In the genomic region with DNA sequence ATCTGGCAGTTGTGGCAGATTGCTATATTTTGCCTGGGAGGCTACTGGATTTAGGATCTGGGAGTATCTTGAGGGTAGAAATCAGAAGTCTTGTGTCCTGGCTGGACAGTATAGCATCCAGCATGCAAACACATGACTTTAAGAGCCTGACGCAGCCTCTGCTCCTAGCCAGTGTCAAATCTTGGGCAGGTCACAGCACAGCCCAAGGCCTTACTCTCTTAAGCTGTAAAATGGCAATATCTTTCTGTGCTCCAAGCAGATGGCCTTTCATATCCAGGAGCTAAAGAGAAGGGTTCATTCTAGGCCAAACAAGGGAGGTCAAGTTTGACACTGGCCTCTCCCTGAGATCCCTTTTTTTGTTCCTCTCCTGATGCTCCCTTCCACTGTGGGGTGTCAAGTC, we compare ENCODE assay signal across 22 cellular contexts.
"Had no signal": no experiment of that assay in that cellular context is flagged by ENCODE, and none has a peak within 500 bp of the region (broad histone marks: within the 10 kb centered on the region; RNA-seq: fewer than 3 reads in every experiment).

No MANE protein-coding gene starts in this region.

- DNase-seq: activated CD4-positive, alpha-beta T cell treated with anti-CD3 and anti-CD28 coated beads for 1 hour; activated CD4-positive, alpha-beta T cell treated with anti-CD3 and anti-CD28 coated beads, Interleukin-2, amount 50 U/mL, for 1 hour; activated CD8-positive, alpha-beta T cell treated with anti-CD3 and anti-CD28 coated beads, Interleukin-2, amount 10 ng/mL, durations not matched to agents 7 days and 5 days; activated gamma-delta T cell; aorta; brain microvascular endothelial cell; effector memory CD8-positive, alpha-beta T cell; esophagus squamous epithelium; heart right ventricle; left lung; mammary epithelial cell; natural killer cell; retina; sigmoid colon; stimulated activated CD4-positive, alpha-beta T cell treated with anti-CD3 and anti-CD28 coated beads, Interleukin-2, amount 100 ng/mL, for 48 hours; stimulated activated CD8-positive, alpha-beta memory T cell treated with anti-CD3 and anti-CD28 coated beads, Interleukin-4, amount 100 ng/mL, for 48 hours; stimulated activated naive B cell treated with anti-CD40 and anti-IgM and Interleukin-4, amounts not matched to agents 10 μg/mL and 1 μg/mL and 100 μg/mL, for 72 hours; T-helper 1 cell; upper lobe of right lung had no signal

- H3K27ac ChIP-seq: brain microvascular endothelial cell, esophagus squamous epithelium, gastroesophageal sphincter, sigmoid colon, thoracic aorta, upper lobe of right lung had no signal

- FAIRE-seq: TTC549 had no signal

- H3K4me3 ChIP-seq: esophagus squamous epithelium, gastroesophageal sphincter, heart right ventricle, left lung, sigmoid colon, thoracic aorta, upper lobe of right lung had no signal

- H3K36me3 ChIP-seq: brain microvascular endothelial cell, gastroesophageal sphincter, left lung, sigmoid colon, thoracic aorta, upper lobe of right lung had no signal

- H3K9me3 ChIP-seq: upper lobe of right lung had no signal

- H3K27me3 ChIP-seq: brain microvascular endothelial cell, heart right ventricle, left lung, sigmoid colon, upper lobe of right lung had no signal
